In genomic region chr7:2819161-2819953, GRCh38 we compare ENCODE assay signal across 12 cellular contexts. TPM values are rescaled to one million over a fixed set of nuclear protein-coding genes. Genes with fewer than 3 reads are reported as not detected.
A peak's percentile ranks its signal among the peaks of the same experiment; 100 is the strongest.
DNase-seq lines count a peak whose midpoint lies in the region; ATAC-seq and TF ChIP-seq lines count a peak whose summit lies in the region.
"Had no signal": no experiment of that assay in that cellular context is flagged by ENCODE, and none has a peak within 500 bp of the region (broad histone marks: within the 10 kb centered on the region; RNA-seq: fewer than 3 reads in every experiment).

No MANE protein-coding gene starts in this region.

- H3K4me1 Mint-ChIP-seq in chondrocyte (ENCODE audit: low read depth) = peaks cover 96% of the 10 kb centered on the region

- peak overlapping the region; percentile 96 for H3K27ac Mint-ChIP-seq in chondrocyte (ENCODE audit: unreplicated experiment)

- no peaks in the 10 kb centered on the region for H3K9me3 ChIP-seq in trophoblast cell (ENCODE audit: insufficient read depth, low read depth, low read length)

- no peak overlapping the region for H3K4me3 ChIP-seq in trophoblast cell (ENCODE audit: low read depth, low read length)

- H2AFZ ChIP-seq in trophoblast cell (ENCODE audit: insufficient read depth, low read length, poor library complexity) = no peak overlapping the region

- peak overlapping the region; percentile 84 for H2BK5ac ChIP-seq in trophoblast cell (ENCODE audit: low read depth, low read length, poor library complexity)

- H3K18ac ChIP-seq in trophoblast cell (ENCODE audit: low read length) = peak overlapping the region; percentile 87

- peak overlapping the region; percentile 68 for H3K14ac ChIP-seq in trophoblast cell (ENCODE audit: low read length)

- peak overlapping the region; percentile 83 for H3K27ac ChIP-seq in trophoblast cell (ENCODE audit: low read depth, low read length)
- H3K27ac ChIP-seq: VCaP had no signal

- no CpG with 5 or more reads among the region's 15 CpGs for WGBS in trophoblast cell (ENCODE audit: extremely low coverage, insufficient coverage, insufficient read length)

- peak overlapping the region; percentile 32 for H4K12ac ChIP-seq in trophoblast cell (ENCODE audit: low read depth, low read length)

- peaks cover 47% of the 10 kb centered on the region for H3K79me1 ChIP-seq in trophoblast cell (ENCODE audit: low read length)

- H3K9ac ChIP-seq in trophoblast cell (ENCODE audit: low read length) = no peak overlapping the region

- H3K36me3 Mint-ChIP-seq in chondrocyte (ENCODE audit: low read depth) = peaks cover 2% of the 10 kb centered on the region

- peak overlapping the region; percentile 84 for H2BK12ac ChIP-seq in trophoblast cell (ENCODE audit: low read length)

- peak overlapping the region; percentile 69 for H2AK5ac ChIP-seq in trophoblast cell (ENCODE audit: low read length)

- DNase-seq in chondrocyte (ENCODE audit: low spot score) (no peak), trophoblast cell (peak in 1 of 2 donors; percentile 46), SHP77 treated with DMSO at 0.1 percent for 48 hours (lab: John Stamatoyannopoulos, UW) (no peak), SK-N-DZ (ENCODE audit: low spot score) (no peak)
- DNase-seq: foreskin fibroblast, Karpas-422, midbrain, NCI-H2171 treated with DMSO at 0.1 percent for 48 hours had no signal

- no peaks in the 10 kb centered on the region for H3K9me3 Mint-ChIP-seq in chondrocyte (ENCODE audit: low read depth)

- H3K23ac ChIP-seq in trophoblast cell (ENCODE audit: low read length) = no peak overlapping the region

- H3K36me3 ChIP-seq in trophoblast cell (ENCODE audit: control insufficient read depth in 1 of 2, insufficient read depth in 2 of 2, low read length in 2 of 2) = peaks cover 0 to 6% of the 10 kb centered on the region in 2 experiments

- peak overlapping the region; percentile 8 for H3K4me3 Mint-ChIP-seq in chondrocyte (ENCODE audit: unreplicated experiment)

- no peak overlapping the region for H3K4me2 ChIP-seq in trophoblast cell (ENCODE audit: low read length)

- peak overlapping the region; percentile 97 for H3K4ac ChIP-seq in trophoblast cell (ENCODE audit: low read depth, low read length)

- H3K79me2 ChIP-seq in trophoblast cell (ENCODE audit: control insufficient read depth, insufficient read depth, low read length, poor library complexity) = peaks cover 47% of the 10 kb centered on the region

- peak overlapping the region; percentile 79 for H2BK120ac ChIP-seq in trophoblast cell (ENCODE audit: insufficient read depth, low read length, poor library complexity)

- no peaks in the 10 kb centered on the region for H3K27me3 Mint-ChIP-seq in chondrocyte (ENCODE audit: low read depth)

- H3K27me3 ChIP-seq in trophoblast cell (ENCODE audit: insufficient read depth, low read length) = no peaks in the 10 kb centered on the region

- ATAC-seq in GM18502 (IDR thresholded peaks at IDR 0.05; ENCODE audit: poor library complexity, unreplicated experiment) (peak; percentile 40), HG02798 (IDR thresholded peaks at IDR 0.05; ENCODE audit: poor library complexity, unreplicated experiment) (peak; percentile 40), GM18861 (IDR thresholded peaks at IDR 0.05; ENCODE audit: unreplicated experiment) (no peak)

- H4K91ac ChIP-seq in trophoblast cell (ENCODE audit: low read depth, low read length) = peak overlapping the region; percentile 88

- H3K4me1 ChIP-seq in trophoblast cell (ENCODE audit: control insufficient read depth in 1 of 2, insufficient read depth in 2 of 2, low read length in 2 of 2) = peaks cover 55 to 57% of the 10 kb centered on the region in 2 experiments

- H4K8ac ChIP-seq in trophoblast cell (ENCODE audit: low read depth, low read length) = peak overlapping the region; percentile 72

- no peak for TF ChIP-seq CTCF in chondrocyte (IDR thresholded peaks at IDR 0.05)

RNA-seq across cellular contexts. Expression of gene GNA12, which starts 24.8 kb away (rescaled TPM):
- 77.5 to 111 TPM (median 108 TPM) in 3 replicates for total RNA-seq in chondrocyte
- polyA plus RNA-seq in trophoblast cell (2013) = 166 and 173 TPM in 2 replicates
- 11.6 and 14.4 TPM in 2 replicates for polyA plus RNA-seq in SK-N-DZ (2014; cell fraction: cytosol; rRNA removed)
- 5.5 and 9.0 TPM in 2 replicates for polyA plus RNA-seq in SK-N-DZ (2014; cell fraction: nucleus; rRNA removed)
